ENCODE assay signal across 9 cellular contexts in the genomic region with DNA sequence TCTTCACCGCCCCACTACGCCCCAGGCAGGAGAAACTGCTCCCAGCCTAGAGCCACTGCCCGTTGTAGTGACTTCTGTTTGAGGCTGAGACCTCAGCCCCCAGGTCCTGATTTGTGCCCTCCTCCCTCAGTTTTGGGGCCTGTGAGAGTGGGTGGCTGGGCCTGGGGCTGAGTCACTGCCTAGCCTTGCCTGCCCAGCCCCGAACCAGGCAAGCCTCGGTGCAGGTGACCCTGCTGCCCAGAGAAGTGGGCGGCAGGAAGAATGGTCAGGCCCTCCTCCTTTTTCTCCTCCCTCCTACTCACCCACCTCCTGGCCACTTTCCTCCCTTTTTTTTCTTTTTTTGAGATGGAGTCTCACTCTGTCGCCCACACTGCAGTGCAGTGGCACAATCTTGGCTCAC.
DNase-seq lines count a peak whose midpoint lies in the region; ATAC-seq and TF ChIP-seq lines count a peak whose summit lies in the region.
"Had no signal": no experiment of that assay in that cellular context is flagged by ENCODE, and none has a peak within 500 bp of the region (broad histone marks: within the 10 kb centered on the region; RNA-seq: fewer than 3 reads in every experiment).

No MANE protein-coding gene starts in this region.

- peaks cover 38% of the 10 kb centered on the region for H3K4me1 ChIP-seq in RWPE2 (ENCODE audit: insufficient read depth, poor library complexity, severe bottlenecking)
- peaks cover 12% of the 10 kb centered on the region for H3K4me1 ChIP-seq in right cardiac atrium (ENCODE audit: control insufficient read depth, insufficient read depth, low read length)

- ATAC-seq in RWPE2 (ENCODE audit: low read depth) (no peak), right cardiac atrium (no peak)

- H3K9me3 ChIP-seq in RWPE2 (ENCODE audit: severe bottlenecking) (no peaks in the 10 kb centered on the region), right cardiac atrium (ENCODE audit: control insufficient read depth, low read length) (no peaks in the 10 kb centered on the region)

- TF ChIP-seq CTCF in RWPE2 (IDR thresholded peaks at IDR 0.05; ENCODE audit: poor library complexity, severe bottlenecking): no peak

- peak; percentile 30 for DNase-seq in EL
- DNase-seq in RWPE2 (ENCODE audit: low spot score): no peak
- peak in 1 of 3 donors; percentile 22 for DNase-seq in right cardiac atrium
- no peak for DNase-seq in DMS153 (lab: John Stamatoyannopoulos, UW)
- no peak for DNase-seq in NCI-H1417 treated with DMSO at 0.1 percent for 48 hours (lab: John Stamatoyannopoulos, UW)
- no peak for DNase-seq in NCI-H1436 (lab: John Stamatoyannopoulos, UW)
- DNase-seq in SHP77 treated with DMSO at 0.1 percent for 48 hours (lab: John Stamatoyannopoulos, UW): no peak
- DNase-seq: HCEC 1CT had no signal

- no peaks in the 10 kb centered on the region for H3K36me3 ChIP-seq in RWPE2 (ENCODE audit: low read depth)

- H3K27me3 ChIP-seq in RWPE2 (ENCODE audit: insufficient read depth, poor library complexity, severe bottlenecking): no peaks in the 10 kb centered on the region
- H3K27me3 ChIP-seq in right cardiac atrium (ENCODE audit: control insufficient read depth, insufficient read depth): no peaks in the 10 kb centered on the region

- H3K27ac ChIP-seq in RWPE2 (ENCODE audit: poor library complexity, severe bottlenecking): peak overlapping the region; percentile 97
- H3K27ac ChIP-seq in right cardiac atrium (ENCODE audit: low read length): peak overlapping the region; percentile 47
- peak overlapping the region; percentile 21 to 93 (median 85) for H3K27ac ChIP-seq in skin epidermis

- intact Hi-C loops in right cardiac atrium (cut with DNase I): loop anchor here in 2 of 4 donors (5.0 to 10.0 kb wide), 3 partner anchors 55 to 68 kb away; a partner anchor contains a TSS

- 75% methylated on average over 7 of the region's 7 CpGs for WGBS in right cardiac atrium

- no peak overlapping the region for H3K4me3 ChIP-seq in RWPE2 (ENCODE audit: severe bottlenecking)
- H3K4me3 ChIP-seq in right cardiac atrium (ENCODE audit: low read length): no peak overlapping the region
- H3K4me3 ChIP-seq in skin epidermis: no peak overlapping the region

Comparison
In these comparisons a context has a peak if more than half of its experiments do, and no peak if none do; other contexts are left out.
1. H3K27ac ChIP-seq: peak in every context shown above with its lines; median percentile 97 in RWPE2; 85 in skin epidermis; 47 in right cardiac atrium.